1 cellular context compared by ENCODE assay signal in the genomic region with DNA sequence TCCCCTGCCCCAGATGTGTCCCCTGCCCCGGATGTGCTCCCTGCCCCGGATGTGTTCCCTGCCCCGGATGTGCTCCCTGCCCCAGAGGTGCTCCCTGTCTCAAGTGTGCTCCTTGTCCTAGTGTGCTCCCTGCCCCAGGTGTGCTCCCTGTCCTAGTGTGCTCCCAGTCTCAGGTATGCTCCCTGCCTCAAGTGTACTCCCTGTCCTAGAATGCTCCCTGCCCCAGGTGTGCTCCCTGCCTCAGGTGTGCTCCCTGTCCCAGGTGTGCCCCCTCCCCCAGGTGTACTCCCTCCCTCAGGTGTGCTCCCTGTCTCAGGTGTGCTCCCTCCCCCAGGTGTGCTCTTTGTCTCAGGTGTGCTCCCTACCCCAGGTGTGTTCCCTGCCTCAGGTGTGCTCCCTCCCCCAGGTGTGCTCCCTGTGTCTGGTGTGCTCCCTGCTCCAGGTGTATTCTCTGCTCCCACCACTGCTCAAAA.
TF ChIP-seq lines count a peak whose summit lies in the region.

No MANE protein-coding gene starts in this region.

TF ChIP-seq in K562, 482 proteins besides CTCF, POLR2A, EP300 and RAD21 (continued from another document):
- no peak for TF ChIP-seq ASH1L (IDR thresholded peaks at IDR 0.05; ENCODE audit: borderline replicate concordance, low read depth, partially characterized antibody)
- peak; percentile 16 for TF ChIP-seq PHF20 (IDR thresholded peaks at IDR 0.05; ENCODE audit: partially characterized antibody)
- no peak for TF ChIP-seq PRMT5 (CRISPR knock-in tag; IDR thresholded peaks at IDR 0.05)
- TF ChIP-seq, protein P1, sequence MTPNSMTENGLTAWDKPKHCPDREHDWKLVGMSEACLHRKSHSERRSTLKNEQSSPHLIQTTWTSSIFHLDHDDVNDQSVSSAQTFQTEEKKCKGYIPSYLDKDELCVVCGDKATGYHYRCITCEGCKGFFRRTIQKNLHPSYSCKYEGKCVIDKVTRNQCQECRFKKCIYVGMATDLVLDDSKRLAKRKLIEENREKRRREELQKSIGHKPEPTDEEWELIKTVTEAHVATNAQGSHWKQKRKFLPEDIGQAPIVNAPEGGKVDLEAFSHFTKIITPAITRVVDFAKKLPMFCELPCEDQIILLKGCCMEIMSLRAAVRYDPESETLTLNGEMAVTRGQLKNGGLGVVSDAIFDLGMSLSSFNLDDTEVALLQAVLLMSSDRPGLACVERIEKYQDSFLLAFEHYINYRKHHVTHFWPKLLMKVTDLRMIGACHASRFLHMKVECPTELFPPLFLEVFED (CRISPR knock-in tag; conservative IDR thresholded peaks at IDR 0.05): 0 out of 2 replicates have a peak, but pooled peaks have one; percentile 12
- no peak for TF ChIP-seq ELF4 (CRISPR knock-in tag; IDR thresholded peaks at IDR 0.05)
- TF ChIP-seq ZNF584 (CRISPR knock-in tag; IDR thresholded peaks at IDR 0.05; ENCODE audit: low read depth): peak; percentile 84
- no peak for TF ChIP-seq HLTF (IDR thresholded peaks at IDR 0.05)
- no peak for TF ChIP-seq ZBTB7A (IDR thresholded peaks at IDR 0.05; ENCODE audit: borderline replicate concordance, control insufficient read depth, low read depth, low read length)
- TF ChIP-seq KAT8 (IDR thresholded peaks at IDR 0.05; ENCODE audit: low read depth): no peak
- no peak for TF ChIP-seq SRSF3 (IDR thresholded peaks at IDR 0.05; ENCODE audit: insufficient read depth, low read length)
- TF ChIP-seq ZNF175 (CRISPR knock-in tag; IDR thresholded peaks at IDR 0.05; ENCODE audit: low read depth): 0 out of 2 replicates have a peak, but pooled peaks have one; percentile 48
- no peak for TF ChIP-seq HDAC3 (IDR thresholded peaks at IDR 0.05; ENCODE audit: borderline replicate concordance, partially characterized antibody)
- no peak for TF ChIP-seq CCNT2 (IDR thresholded peaks at IDR 0.05; ENCODE audit: borderline replicate concordance, extremely low read depth, insufficient read length, low read depth, low read length)
- TF ChIP-seq, protein P2, sequence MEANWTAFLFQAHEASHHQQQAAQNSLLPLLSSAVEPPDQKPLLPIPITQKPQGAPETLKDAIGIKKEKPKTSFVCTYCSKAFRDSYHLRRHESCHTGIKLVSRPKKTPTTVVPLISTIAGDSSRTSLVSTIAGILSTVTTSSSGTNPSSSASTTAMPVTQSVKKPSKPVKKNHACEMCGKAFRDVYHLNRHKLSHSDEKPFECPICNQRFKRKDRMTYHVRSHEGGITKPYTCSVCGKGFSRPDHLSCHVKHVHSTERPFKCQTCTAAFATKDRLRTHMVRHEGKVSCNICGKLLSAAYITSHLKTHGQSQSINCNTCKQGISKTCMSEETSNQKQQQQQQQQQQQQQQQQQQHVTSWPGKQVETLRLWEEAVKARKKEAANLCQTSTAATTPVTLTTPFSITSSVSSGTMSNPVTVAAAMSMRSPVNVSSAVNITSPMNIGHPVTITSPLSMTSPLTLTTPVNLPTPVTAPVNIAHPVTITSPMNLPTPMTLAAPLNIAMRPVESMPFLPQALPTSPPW (CRISPR knock-in tag; IDR thresholded peaks at IDR 0.05): peak; percentile 64
- peak; percentile 76 for TF ChIP-seq ZEB2 (IDR thresholded peaks at IDR 0.05)
- peak; percentile 94 for TF ChIP-seq GABPB1 (CRISPR knock-in tag; IDR thresholded peaks at IDR 0.05)
- no peak for TF ChIP-seq ZKSCAN1 (IDR thresholded peaks at IDR 0.05; ENCODE audit: low read depth, low read length)
